Comparison of ENCODE assay signal across 9 cellular contexts in the genomic region with DNA sequence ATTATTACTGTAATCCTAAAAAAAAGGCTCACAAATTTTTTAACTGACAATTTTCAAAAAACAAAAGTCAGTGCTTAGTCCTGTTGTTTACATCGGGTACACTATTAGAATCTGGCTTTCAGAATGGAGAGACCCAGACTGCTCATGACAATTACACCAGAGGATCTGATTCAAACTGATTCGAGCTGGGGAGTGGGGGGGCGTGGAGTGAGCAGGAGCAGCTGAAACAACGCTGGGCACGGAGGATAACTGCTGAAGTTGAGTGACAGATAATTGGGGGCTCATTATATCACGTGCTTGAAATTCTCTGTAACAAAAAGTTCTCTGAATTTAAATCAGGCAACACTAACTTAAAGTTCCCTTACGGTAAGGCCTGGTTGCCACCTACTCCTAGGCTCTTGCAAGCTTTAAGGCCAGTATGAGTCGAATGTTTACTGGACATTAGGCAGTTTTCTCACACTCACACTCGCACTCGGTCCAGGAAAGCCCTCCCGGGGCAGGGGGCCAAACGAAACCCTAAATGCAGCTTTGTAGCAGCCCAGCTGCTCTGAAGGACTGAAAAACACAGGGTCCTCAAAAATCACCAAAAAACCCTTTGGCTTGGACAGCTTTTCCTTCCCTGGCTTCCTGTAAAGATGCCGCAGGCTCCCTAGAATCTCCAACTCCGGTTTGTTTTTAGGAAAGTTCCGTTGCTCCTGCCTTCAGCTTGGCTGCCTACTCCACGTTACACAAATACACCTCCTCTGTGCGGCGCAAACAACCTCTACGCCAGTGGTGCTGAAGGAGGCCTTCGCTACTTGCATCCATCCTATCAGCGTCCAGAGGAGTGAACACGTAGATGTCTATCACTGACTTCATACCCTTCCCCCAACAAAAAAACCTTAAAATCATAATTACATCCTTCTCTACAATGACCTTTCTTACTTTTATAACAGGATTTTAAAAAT. TPM values are rescaled to one million over a fixed set of nuclear protein-coding genes. Genes with fewer than 3 reads are reported as not detected.
DNase-seq lines count a peak whose midpoint lies in the region; ATAC-seq, FAIRE-seq and TF ChIP-seq lines count a peak whose summit lies in the region.
"Had no signal": no experiment of that assay in that cellular context is flagged by ENCODE, and none has a peak within 500 bp of the region (broad histone marks: within the 10 kb centered on the region; RNA-seq: fewer than 3 reads in every experiment).

No MANE protein-coding gene starts in this region.

- POLR2A ChIA-PET in naive thymus-derived CD4-positive, alpha-beta T cell (lab: Charles Lee), result interaction anchor here (0.8 to 1.1 kb wide), 4 partner anchors 18 to 139 kb away, joined by 3 to 4 read pairs (median 3); a partner anchor contains a TSS

- H3K9me3 Mint-ChIP-seq in naive thymus-derived CD4-positive, alpha-beta T cell, result no peaks in the 10 kb centered on the region

- TF ChIP-seq POLR2A in vagina (IDR thresholded peaks at IDR 0.05), result no peak

- H3K9me3 ChIP-seq in right cardiac atrium (ENCODE audit: control insufficient read depth, low read length), result no peaks in the 10 kb centered on the region
- no peaks in the 10 kb centered on the region for H3K9me3 ChIP-seq in naive thymus-derived CD4-positive, alpha-beta T cell (ENCODE audit: control insufficient read depth in 2 of 3, low read length in 3 of 3)
- H3K9me3 ChIP-seq in vagina, result no peaks in the 10 kb centered on the region

- peak overlapping the region in 8 of 9 donors; percentile 65 to 91 (median 76) for H3K27ac Mint-ChIP-seq in naive thymus-derived CD4-positive, alpha-beta T cell

- H3K4me1 ChIP-seq in right cardiac atrium (ENCODE audit: control insufficient read depth, insufficient read depth, low read length) (peaks cover 32% of the 10 kb centered on the region), vagina (peaks cover 92% of the 10 kb centered on the region)
- H3K4me1 ChIP-seq in naive thymus-derived CD4-positive, alpha-beta T cell (ENCODE audit: control insufficient read depth in 2 of 2, insufficient read depth in 2 of 2, low read length in 2 of 2), result peaks cover 28 to 67% of the 10 kb centered on the region in 2 donors

- H3K27ac ChIP-seq in right cardiac atrium (ENCODE audit: low read length) (peak overlapping the region; percentile 33), vagina (peak overlapping the region; percentile 86)
- peak overlapping the region; percentile 38 for H3K27ac ChIP-seq in naive thymus-derived CD4-positive, alpha-beta T cell (ENCODE audit: low read depth, low read length)

- intact Hi-C loops in right cardiac atrium (cut with DNase I) (no loop called here), cardiac septum (cut with DNase I) (no loop called here), vagina (cut with DNase I) (no loop called here)
- intact Hi-C loops in naive thymus-derived CD4-positive, alpha-beta T cell (cut with micrococcal nuclease), result no loop called here

- no peaks in the 10 kb centered on the region for H3K27me3 Mint-ChIP-seq in naive thymus-derived CD4-positive, alpha-beta T cell

- CTCF ChIA-PET in naive thymus-derived CD4-positive, alpha-beta T cell (lab: Charles Lee), result interaction anchor here (0.6 to 6.1 kb wide), 7 partner anchors 18 to 513 kb away, joined by 3 to 53 read pairs (median 6); no protein-coding TSS in a partner anchor

- peaks cover 70 to 98% (median 90%) of the 10 kb centered on the region in 7 donors for H3K4me1 Mint-ChIP-seq in naive thymus-derived CD4-positive, alpha-beta T cell

- H3K4me3 Mint-ChIP-seq in naive thymus-derived CD4-positive, alpha-beta T cell, result peak overlapping the region in 2 of 10 donors; percentile 31 to 50

- ATAC-seq in right cardiac atrium (no peak), GM18517 (IDR thresholded peaks at IDR 0.05; ENCODE audit: unreplicated experiment) (no peak), HG02610 (IDR thresholded peaks at IDR 0.05; ENCODE audit: unreplicated experiment) (no peak)
- no peak for ATAC-seq in naive thymus-derived CD4-positive, alpha-beta T cell

- H3K4me3 ChIP-seq in right cardiac atrium (ENCODE audit: low read length) (no peak overlapping the region), choroid plexus epithelial cell (ENCODE audit: low read depth, low read length) (no peak overlapping the region), vagina (no peak overlapping the region)
- no peak overlapping the region for H3K4me3 ChIP-seq in naive thymus-derived CD4-positive, alpha-beta T cell (ENCODE audit: low read length)

- H3K36me3 Mint-ChIP-seq in naive thymus-derived CD4-positive, alpha-beta T cell, result peaks cover 0 to 8% (median 0%) of the 10 kb centered on the region in 5 donors

- 48% methylated on average over 22 of the region's 22 CpGs for WGBS in right cardiac atrium

- DNase-seq in right cardiac atrium, result peak in 2 of 3 donors; percentile 64 to 77
- no peak for DNase-seq in cardiac septum (ENCODE audit: low spot score)
- DNase-seq in choroid plexus epithelial cell (ENCODE audit: low read depth), result peak; percentile 52
- no peak for DNase-seq in naive thymus-derived CD4-positive, alpha-beta T cell
- DNase-seq in vagina (ENCODE audit: extremely low spot score in 2 of 2), result no peak
- no peak for DNase-seq in HTR-8/SVneo (ENCODE audit: insufficient read length, low spot score)
- DNase-seq: activated gamma-delta T cell treated with Interleukin-2 at 50 U/mL for 16 hours had no signal

- no peak for FAIRE-seq in HTR-8/SVneo (lab: Jason Lieb, UNC)

- H3K27me3 ChIP-seq in right cardiac atrium (ENCODE audit: control insufficient read depth, insufficient read depth), result no peaks in the 10 kb centered on the region
- no peaks in the 10 kb centered on the region for H3K27me3 ChIP-seq in naive thymus-derived CD4-positive, alpha-beta T cell (ENCODE audit: control insufficient read depth in 2 of 2, insufficient read depth in 2 of 2, low read length in 2 of 2)
- no peaks in the 10 kb centered on the region for H3K27me3 ChIP-seq in vagina

- peaks cover 0 to 21% (median 0%) of the 10 kb centered on the region in 3 experiments for H3K36me3 ChIP-seq in naive thymus-derived CD4-positive, alpha-beta T cell (ENCODE audit: control insufficient read depth in 2 of 3, insufficient read depth in 3 of 3, low read length in 3 of 3)
- H3K36me3 ChIP-seq in vagina, result no peaks in the 10 kb centered on the region

- TF ChIP-seq CTCF in choroid plexus epithelial cell (conservative IDR thresholded peaks at IDR 0.05; ENCODE audit: low read depth, low read length) (no peak), vagina (IDR thresholded peaks at IDR 0.05) (no peak)

RNA-seq across cellular contexts. Expression of a gene that starts 42.9 kb away (rescaled TPM):
- total RNA-seq in right cardiac atrium, result 100 to 1,000 TPM; 226 to 255 (median 232) TPM
- polyA plus RNA-seq in right cardiac atrium, result 228 TPM
- total RNA-seq in cardiac septum, result 213 TPM
- total RNA-seq in naive thymus-derived CD4-positive, alpha-beta T cell, result 100 to 1,000 TPM; 216 to 519 (median 264) TPM
- 100 to 1,000 TPM; 522 to 559 TPM for polyA plus RNA-seq in naive thymus-derived CD4-positive, alpha-beta T cell
- 152 TPM for total RNA-seq in vagina

Comparison
In these comparisons a context has a peak if more than half of its experiments do, and no peak if none do; other contexts are left out.
1. DNase-seq: peak in right cardiac atrium (2 of 3) and choroid plexus epithelial cell (single experiment); none in cardiac septum (single experiment), naive thymus-derived CD4-positive, alpha-beta T cell (0 of 9), vagina (0 of 2) and HTR-8/SVneo (single experiment).
2. H3K27ac ChIP-seq: peak in every context shown above with its lines; median percentile 86 in vagina; 38 in naive thymus-derived CD4-positive, alpha-beta T cell; 33 in right cardiac atrium.